Comparison of ENCODE assay signal across 9 cellular contexts in genomic region chr22:32623943-32624342, GRCh38.
A peak's percentile ranks its signal among the peaks of the same experiment; 100 is the strongest.
DNase-seq lines count a peak whose midpoint lies in the region; ATAC-seq and TF ChIP-seq lines count a peak whose summit lies in the region.
"Had no signal": no experiment of that assay in that cellular context is flagged by ENCODE, and none has a peak within 500 bp of the region (broad histone marks: within the 10 kb centered on the region; RNA-seq: fewer than 3 reads in every experiment).

No MANE protein-coding gene starts in this region.

- no peaks in the 10 kb centered on the region for H3K27me3 ChIP-seq in Peyer's patch

- ATAC-seq in HG03460 (IDR thresholded peaks at IDR 0.05; ENCODE audit: unreplicated experiment), result no peak

- H3K9me3 ChIP-seq in Peyer's patch, result no peaks in the 10 kb centered on the region

- H3K36me3 ChIP-seq in Peyer's patch, result no peaks in the 10 kb centered on the region

- H3K4me1 ChIP-seq in Peyer's patch, result peaks cover 0 to 18% (median 0%) of the 10 kb centered on the region in 4 donors

- peaks cover 2% of the 10 kb centered on the region for H3K9me3 Mint-ChIP-seq in nephron
- peaks cover 3% of the 10 kb centered on the region for H3K9me3 Mint-ChIP-seq in activated CD4-positive, alpha-beta T cell treated with anti-CD3 and anti-CD28 coated beads, Interleukin-2, amount 10 ng/mL, durations not matched to agents 24 days and 14 days

- peak in 1 of 3 donors; percentile 66 for DNase-seq in Peyer's patch
- peak; percentile 96 for DNase-seq in fibroblast of peridontal ligament (ENCODE audit: extremely low read depth)
- peak; percentile 85 for DNase-seq in ureter (ENCODE audit: low spot score)
- no peak for DNase-seq in activated CD4-positive, alpha-beta T cell treated with anti-CD3 and anti-CD28 coated beads, Interleukin-2, amount 10 ng/mL, durations not matched to agents 24 days and 14 days
- no peak for DNase-seq in NK-92 treated with Interleukin-12 subunit alpha and Interleukin-12 subunit beta, amount 100 ng/mL, for 24 hours (lab: John Stamatoyannopoulos, UW)
- DNase-seq: effector memory CD4-positive, alpha-beta T cell; NCI-H1436 treated with DMSO at 0.1 percent for 48 hours had no signal

- TF ChIP-seq POLR2A in Peyer's patch (IDR thresholded peaks at IDR 0.05), result no peak

- TF ChIP-seq CTCF in Peyer's patch (IDR thresholded peaks at IDR 0.05) (no peak), nephron (IDR thresholded peaks at IDR 0.05; ENCODE audit: unreplicated experiment in 3 of 3) (no peak)

- intact Hi-C loops in activated CD4-positive, alpha-beta T cell treated with anti-CD3 and anti-CD28 coated beads, Interleukin-2, amount 10 ng/mL, durations not matched to agents 24 days and 14 days (cut with micrococcal nuclease), result no loop called here

- no peaks in the 10 kb centered on the region for H3K36me3 Mint-ChIP-seq in nephron (ENCODE audit: low read depth)
- H3K36me3 Mint-ChIP-seq in activated CD4-positive, alpha-beta T cell treated with anti-CD3 and anti-CD28 coated beads, Interleukin-2, amount 10 ng/mL, durations not matched to agents 24 days and 14 days (ENCODE audit: low read depth), result no peaks in the 10 kb centered on the region

- H3K27ac Mint-ChIP-seq in nephron, result peak overlapping the region in 2 of 3 experiments; percentile 99
- H3K27ac Mint-ChIP-seq in activated CD4-positive, alpha-beta T cell treated with anti-CD3 and anti-CD28 coated beads, Interleukin-2, amount 10 ng/mL, durations not matched to agents 24 days and 14 days, result no peak overlapping the region

- peak overlapping the region; percentile 44 to 81 (median 60) for H3K27ac ChIP-seq in Peyer's patch

- H3K27me3 Mint-ChIP-seq in nephron (ENCODE audit: low read depth), result no peaks in the 10 kb centered on the region
- H3K27me3 Mint-ChIP-seq in activated CD4-positive, alpha-beta T cell treated with anti-CD3 and anti-CD28 coated beads, Interleukin-2, amount 10 ng/mL, durations not matched to agents 24 days and 14 days, result peaks cover 5% of the 10 kb centered on the region

- H3K4me1 Mint-ChIP-seq in nephron, result peaks cover 49% of the 10 kb centered on the region
- H3K4me1 Mint-ChIP-seq in activated CD4-positive, alpha-beta T cell treated with anti-CD3 and anti-CD28 coated beads, Interleukin-2, amount 10 ng/mL, durations not matched to agents 24 days and 14 days, result no peaks in the 10 kb centered on the region

- peak overlapping the region in 1 of 3 experiments; percentile 19 for H3K4me3 Mint-ChIP-seq in nephron
- no peak overlapping the region for H3K4me3 Mint-ChIP-seq in activated CD4-positive, alpha-beta T cell treated with anti-CD3 and anti-CD28 coated beads, Interleukin-2, amount 10 ng/mL, durations not matched to agents 24 days and 14 days

- no peak overlapping the region for H3K4me3 ChIP-seq in Peyer's patch

Comparison
In these comparisons a context has a peak if more than half of its experiments do, and no peak if none do; other contexts are left out.
1. DNase-seq: peak in fibroblast of peridontal ligament (single experiment) and ureter (single experiment); none in activated CD4-positive, alpha-beta T cell treated with anti-CD3 and anti-CD28 coated beads, Interleukin-2, amount 10 ng/mL, durations not matched to agents 24 days and 14 days (single experiment) and NK-92 treated with Interleukin-12 subunit alpha and Interleukin-12 subunit beta, amount 100 ng/mL, for 24 hours (single experiment).